Comparison of ENCODE assay signal across 9 cellular contexts in genomic region chr3:73255609-73256029, GRCh38.
DNase-seq lines count a peak whose midpoint lies in the region; ATAC-seq and TF ChIP-seq lines count a peak whose summit lies in the region.
"Had no signal": no experiment of that assay in that cellular context is flagged by ENCODE, and none has a peak within 500 bp of the region (broad histone marks: within the 10 kb centered on the region; RNA-seq: fewer than 3 reads in every experiment).

No MANE protein-coding gene starts in this region.

- H3T11ph ChIP-seq in H9 (ENCODE audit: low read length) = no peak overlapping the region

- no peak overlapping the region for H3K14ac ChIP-seq in H9 (ENCODE audit: insufficient read depth, low read length)

- no peak overlapping the region for H2BK12ac ChIP-seq in H9 (ENCODE audit: insufficient read length, low read depth, low read length)

- TF ChIP-seq CTCF in adrenal gland (IDR thresholded peaks at IDR 0.05) = no peak
- TF ChIP-seq CTCF in mucosa of descending colon (IDR thresholded peaks at IDR 0.05) = no peak
- no peak for TF ChIP-seq CTCF in H9 (conservative IDR thresholded peaks at IDR 0.05)
- no peak for TF ChIP-seq CTCF in vagina (IDR thresholded peaks at IDR 0.05)

- H4K8ac ChIP-seq in H9 (replicated peaks; ENCODE audit: insufficient read length, low read depth, low read length) = no peak overlapping the region

- no peak overlapping the region for H4K5ac ChIP-seq in H9 (ENCODE audit: insufficient read length, low read depth, low read length)

- H2BK5ac ChIP-seq in H9 (ENCODE audit: insufficient read length, low read length) = no peak overlapping the region

- H3K27me3 Mint-ChIP-seq in H9 (ENCODE audit: low read depth) = no peaks in the 10 kb centered on the region; the same call in 1 of the 2 replicates

- H3K4ac ChIP-seq in H9 (ENCODE audit: low read depth, low read length) = no peak overlapping the region

- H3K27ac ChIP-seq in adrenal gland (no peak overlapping the region), H9 (ENCODE audit: insufficient read length, low read depth, low read length) (no peak overlapping the region), vagina (no peak overlapping the region)

- WGBS in adrenal gland, 4 donors = 43 to 49% (median 46%) methylated on average over 4 to 5 of the region's 5 CpGs
- WGBS in H9 (ENCODE audit: extremely low coverage, insufficient read length, low lambda C conversion rate) = no CpG with 5 or more reads among the region's 5 CpGs

- no peak overlapping the region for H2AFZ ChIP-seq in H9 (ENCODE audit: low read length)

- no peak overlapping the region for H3K4me3 Mint-ChIP-seq in H9
- H3K4me3 Mint-ChIP-seq: activated naive CD4-positive, alpha-beta T cell treated with anti-CD3 and anti-CD28 coated beads for 36 hours had no signal

- H3K9me3 Mint-ChIP-seq in H9 = no peaks in the 10 kb centered on the region
- H3K9me3 Mint-ChIP-seq: activated naive CD4-positive, alpha-beta T cell treated with anti-CD3 and anti-CD28 coated beads for 36 hours had no signal

- H4K91ac ChIP-seq in H9 (ENCODE audit: insufficient read length, low read depth, low read length) = no peak overlapping the region

- H3K36me3 ChIP-seq in adrenal gland (replicated peaks in 1 of 2) = no peaks in the 10 kb centered on the region
- H3K36me3 ChIP-seq in mucosa of descending colon (ENCODE audit: low read depth) = no peaks in the 10 kb centered on the region
- no peaks in the 10 kb centered on the region for H3K36me3 ChIP-seq in vagina

- no peak for TF ChIP-seq POLR2A in adrenal gland (IDR thresholded peaks at IDR 0.05)
- no peak for TF ChIP-seq POLR2A in vagina (IDR thresholded peaks at IDR 0.05)

- intact Hi-C loops in adrenal gland (cut with DNase I) (no loop called here), mucosa of descending colon (cut with DNase I, micrococcal nuclease) (no loop called here), vagina (cut with DNase I) (no loop called here)

- H4K20me1 ChIP-seq in H9 (ENCODE audit: control insufficient read depth, insufficient read depth, insufficient read length) = no peaks in the 10 kb centered on the region

- H3K9ac ChIP-seq in H9 (ENCODE audit: extremely low read depth, insufficient read length, low read length) = no peak overlapping the region

- no peak overlapping the region for H3K23ac ChIP-seq in H9 (ENCODE audit: insufficient read length, low read depth, low read length)

- no peaks in the 10 kb centered on the region for H3K36me3 Mint-ChIP-seq in H9 (ENCODE audit: insufficient read depth in 1 of 3, low read depth in 3 of 3)

- H2BK20ac ChIP-seq in H9 (ENCODE audit: low read depth, low read length, poor library complexity, severe bottlenecking) = no peak overlapping the region

- no peak overlapping the region for H3K18ac ChIP-seq in H9 (ENCODE audit: insufficient read length, low read depth, low read length)

- no peak overlapping the region for H3K4me2 ChIP-seq in H9 (ENCODE audit: insufficient read depth, insufficient read length, low read length)

- no peak overlapping the region for H2BK120ac ChIP-seq in H9 (ENCODE audit: low read depth, low read length, poor library complexity, severe bottlenecking)

- H3K27me3 ChIP-seq in adrenal gland (no peaks in the 10 kb centered on the region), H9 (ENCODE audit: insufficient read depth, low read length) (no peaks in the 10 kb centered on the region), vagina (no peaks in the 10 kb centered on the region)

- H3K23me2 ChIP-seq in H9 (ENCODE audit: insufficient read length, low read depth, low read length, poor library complexity, severe bottlenecking) = no peaks in the 10 kb centered on the region

- no peaks in the 10 kb centered on the region for H3K79me1 ChIP-seq in H9 (ENCODE audit: insufficient read depth, low read depth, low read length, poor library complexity, severe bottlenecking)

- no peaks in the 10 kb centered on the region for H3K79me2 ChIP-seq in H9 (ENCODE audit: insufficient read depth, low read length)

- no peaks in the 10 kb centered on the region for H3K4me1 ChIP-seq in adrenal gland (replicated peaks in 1 of 2)
- no peaks in the 10 kb centered on the region for H3K4me1 ChIP-seq in mucosa of descending colon (ENCODE audit: low read depth)
- no peaks in the 10 kb centered on the region for H3K4me1 ChIP-seq in H9 (ENCODE audit: insufficient read depth, low read length)
- no peaks in the 10 kb centered on the region for H3K4me1 ChIP-seq in vagina

- H3K9me3 ChIP-seq in adrenal gland (replicated peaks in 1 of 3) (no peaks in the 10 kb centered on the region), mucosa of descending colon (no peaks in the 10 kb centered on the region), H9 (ENCODE audit: control insufficient read depth, low read depth, low read length) (no peaks in the 10 kb centered on the region), vagina (no peaks in the 10 kb centered on the region)

- H3K56ac ChIP-seq in H9 (ENCODE audit: insufficient read length, low read depth, low read length) = no peak overlapping the region

- H3K4me1 Mint-ChIP-seq in H9 = peaks cover 13 to 16% of the 10 kb centered on the region in 2 experiments

- H3K27ac Mint-ChIP-seq in H9 = no peak overlapping the region
- H3K27ac Mint-ChIP-seq: activated naive CD4-positive, alpha-beta T cell treated with anti-CD3 and anti-CD28 coated beads for 36 hours had no signal

- peak; percentile 98 for ATAC-seq in mucosa of descending colon
- ATAC-seq in HG03571 (IDR thresholded peaks at IDR 0.05; ENCODE audit: unreplicated experiment) = no peak

- H2BK15ac ChIP-seq in H9 (ENCODE audit: low read depth, low read length) = no peak overlapping the region

- H2AK5ac ChIP-seq in H9 (ENCODE audit: insufficient read length, low read length) = no peak overlapping the region

- H3K4me3 ChIP-seq in adrenal gland = no peak overlapping the region
- H3K4me3 ChIP-seq in mucosa of descending colon = no peak overlapping the region
- H3K4me3 ChIP-seq in vagina = no peak overlapping the region

- DNase-seq in GM03348 (ENCODE audit: low spot score) (peak; percentile 52), NCI-H1417 (lab: John Stamatoyannopoulos, UW) (peak; percentile 51 to 95 (median 93)), adrenal gland (peak in 6 of 7 donors; percentile 26 to 62 (median 60)), mucosa of descending colon (peak; percentile 5 to 62 (median 43)), H9 (no peak), vagina (ENCODE audit: extremely low spot score in 2 of 2) (no peak), NCI-H446 treated with DMSO at 0.1 percent for 48 hours (lab: John Stamatoyannopoulos, UW) (no peak)
- DNase-seq: activated naive CD4-positive, alpha-beta T cell treated with anti-CD3 and anti-CD28 coated beads for 36 hours had no signal

Comparison
In these comparisons a context has a peak if more than half of its experiments do, and no peak if none do; other contexts are left out.
1. DNase-seq: peak in GM03348 (single experiment), NCI-H1417 (3 of 3), adrenal gland (6 of 7) and mucosa of descending colon (3 of 3); none in H9 (single experiment), vagina (0 of 2) and NCI-H446 treated with DMSO at 0.1 percent for 48 hours (single experiment).